Comparison of ENCODE assay signal across 21 cellular contexts in genomic region chr9:37915911-37916470, GRCh38. TPM values are rescaled to one million over a fixed set of nuclear protein-coding genes. Genes with fewer than 3 reads are reported as not detected.
DNase-seq lines count a peak whose midpoint lies in the region; ATAC-seq and TF ChIP-seq lines count a peak whose summit lies in the region.
"Had no signal": no experiment of that assay in that cellular context is flagged by ENCODE, and none has a peak within 500 bp of the region (broad histone marks: within the 10 kb centered on the region; RNA-seq: fewer than 3 reads in every experiment).

No MANE protein-coding gene starts in this region.

- H3K4me3 ChIP-seq in IMR-90 (ENCODE audit: insufficient read depth, low read depth, low read length) (no peak overlapping the region), skeletal muscle tissue (ENCODE audit: low read length in 3 of 3) (no peak overlapping the region)
- H3K4me3 ChIP-seq: psoas muscle had no signal

- H4K8ac ChIP-seq in IMR-90 (ENCODE audit: low read depth in 2 of 2, low read length in 2 of 2) = no peak overlapping the region

- no peak overlapping the region; the same call in 1 of the 2 replicates for H4K91ac ChIP-seq in IMR-90 (ENCODE audit: insufficient read depth, low read depth, low read length)

- H3K4me1 ChIP-seq in IMR-90 (ENCODE audit: control insufficient read depth, insufficient read depth, low read length) (peaks cover 14% of the 10 kb centered on the region), skeletal muscle tissue (ENCODE audit: control insufficient read depth in 3 of 3, insufficient read depth in 3 of 3, low read length in 3 of 3) (peaks cover 3 to 11% (median 10%) of the 10 kb centered on the region in 3 donors)

- H3K18ac ChIP-seq in IMR-90 (ENCODE audit: low read depth, low read length) = no peak overlapping the region

- no TSS peak for BruUV-seq in IMR-90 (replicated peaks; lab: Mats Ljungman, UMichigan)

- H3K14ac ChIP-seq in IMR-90 (replicated peaks; ENCODE audit: low read depth, low read length) = no peak overlapping the region

- no peak overlapping the region for H2BK120ac ChIP-seq in IMR-90 (ENCODE audit: low read depth, low read length)

- no peak overlapping the region for H3K56ac ChIP-seq in IMR-90 (ENCODE audit: extremely low read depth, insufficient read depth, low read length)

- no peak overlapping the region for H3K4me3 Mint-ChIP-seq in osteocyte (ENCODE audit: unreplicated experiment)
- H3K4me3 Mint-ChIP-seq: activated naive CD8-positive, alpha-beta T cell treated with anti-CD3 and anti-CD28 coated beads, Interleukin-2, amount 50 U/mL, for 24 hours; activated T-helper 17 cell treated with anti-CD3 and anti-CD28 coated beads, Interleukin-2, amount 50 U/mL, for 72 hours; CD4-positive, CD25-positive, alpha-beta regulatory T cell; natural killer cell treated with Interleukin-12 subunit alpha and Interleukin-12 subunit beta and Interleukin-15 and Interleukin-18, amount 100 ng/mL, for 72 hours had no signal

- WGBS in IMR-90 (ENCODE audit: extremely low coverage in 2 of 2, insufficient read length in 1 of 2), 2 experiments = 73% methylated on average over 3 of the region's 14 CpGs; no CpG with 5 or more reads in 1 of the 2 experiments

- H3K36me3 ChIP-seq in IMR-90 (ENCODE audit: control insufficient read depth, insufficient read depth, low read length) (peaks cover 44% of the 10 kb centered on the region), skeletal muscle tissue (ENCODE audit: control insufficient read depth in 3 of 3, insufficient read depth in 3 of 3, low read length in 3 of 3) (peaks cover 0 to 3% (median 2%) of the 10 kb centered on the region in 3 donors)

- H3K4ac ChIP-seq in IMR-90 (ENCODE audit: low read depth, low read length) = no peak overlapping the region

- no peak overlapping the region for H2BK5ac ChIP-seq in IMR-90 (ENCODE audit: low read depth, low read length, poor library complexity, severe bottlenecking)

- no peak overlapping the region for H2AFZ ChIP-seq in IMR-90 (replicated peaks; ENCODE audit: low read length, poor library complexity)

- H3K9me3 Mint-ChIP-seq in osteocyte (ENCODE audit: unreplicated experiment) = no peaks in the 10 kb centered on the region
- H3K9me3 Mint-ChIP-seq: activated naive CD8-positive, alpha-beta T cell treated with anti-CD3 and anti-CD28 coated beads, Interleukin-2, amount 50 U/mL, for 24 hours; activated T-helper 17 cell treated with anti-CD3 and anti-CD28 coated beads, Interleukin-2, amount 50 U/mL, for 72 hours; CD4-positive, CD25-positive, alpha-beta regulatory T cell; natural killer cell treated with Interleukin-12 subunit alpha and Interleukin-12 subunit beta and Interleukin-15 and Interleukin-18, amount 100 ng/mL, for 72 hours had no signal

- no peak for TF ChIP-seq RAD21 in IMR-90 (IDR thresholded peaks at IDR 0.05; ENCODE audit: low read length)

- no peak for TF ChIP-seq POLR2A in IMR-90 (IDR thresholded peaks at IDR 0.05; ENCODE audit: low read depth, low read length)

- H3K23ac ChIP-seq in IMR-90 (ENCODE audit: low read depth, low read length) = no peak overlapping the region

- H4K5ac ChIP-seq in IMR-90 (ENCODE audit: low read depth, low read length) = no peak overlapping the region

- CTCF ChIA-PET in IMR-90 (lab: Yijun Ruan, JAX) = no interaction called here

- H3K9me1 ChIP-seq in IMR-90 (ENCODE audit: insufficient read depth, low read length) = peaks cover 6% of the 10 kb centered on the region; the same call in 1 of the 2 replicates

- H3K27ac ChIP-seq in IMR-90 (ENCODE audit: insufficient read depth, low read length) (no peak overlapping the region), caudate nucleus (ENCODE audit: low read depth, low read length) (peak overlapping the region; percentile 86), skeletal muscle tissue (ENCODE audit: low read depth, low read length) (peak overlapping the region; percentile 78)
- H3K27ac ChIP-seq: psoas muscle had no signal

- POLR2A ChIA-PET in IMR-90 (lab: Charles Lee; ENCODE audit: unreplicated experiment) = interaction anchor here (0.6 kb wide), 1 partner anchor 116 kb away, joined by 3 read pairs; no protein-coding TSS in a partner anchor

- no peak for TF ChIP-seq CTCF in IMR-90 (conservative IDR thresholded peaks at IDR 0.05; ENCODE audit: low read depth, low read length)
- TF ChIP-seq CTCF in osteocyte (IDR thresholded peaks at IDR 0.05) = no peak

- no peak overlapping the region for H3K4me2 ChIP-seq in IMR-90 (ENCODE audit: low read depth, low read length)

- H3K27me3 Mint-ChIP-seq in osteocyte (ENCODE audit: unreplicated experiment) = no peaks in the 10 kb centered on the region
- H3K27me3 Mint-ChIP-seq: activated naive CD8-positive, alpha-beta T cell treated with anti-CD3 and anti-CD28 coated beads, Interleukin-2, amount 50 U/mL, for 24 hours; CD4-positive, CD25-positive, alpha-beta regulatory T cell; natural killer cell treated with Interleukin-12 subunit alpha and Interleukin-12 subunit beta and Interleukin-15 and Interleukin-18, amount 100 ng/mL, for 72 hours had no signal

- H2BK20ac ChIP-seq in IMR-90 (ENCODE audit: low read depth, low read length) = no peak overlapping the region

- H3K79me1 ChIP-seq in IMR-90 (ENCODE audit: low read depth in 1 of 2, low read length in 2 of 2) = peaks cover 17 to 55% of the 10 kb centered on the region in 2 experiments; a peak in 3 of 4 replicates

- no peak for ATAC-seq in IMR-90 (ENCODE audit: low read depth)
- no peak for ATAC-seq in left lobe of liver
- ATAC-seq: activated naive CD8-positive, alpha-beta T cell treated with anti-CD3 and anti-CD28 coated beads, Interleukin-2, amount 50 U/mL, for 24 hours; activated T-helper 17 cell treated with anti-CD3 and anti-CD28 coated beads, Interleukin-2, amount 50 U/mL, for 72 hours; psoas muscle had no signal

- in situ Hi-C loops in IMR-90 (cut with MboI; ENCODE audit: low sequenced_read_pairs) = no loop called here
- in situ Hi-C loops in ACHN (cut with HindIII; ENCODE audit: low pct_ligation_motif_present, low pct_unique_long_range_greater_than_20kb, low sequenced_read_pairs) = no loop called here

- H3K9me3 ChIP-seq in IMR-90 (ENCODE audit: control insufficient read depth, insufficient read depth, low read length) (no peaks in the 10 kb centered on the region), skeletal muscle tissue (ENCODE audit: control insufficient read depth in 3 of 3, low read length in 3 of 3) (no peaks in the 10 kb centered on the region)
- H3K9me3 ChIP-seq: psoas muscle had no signal

- H3K9ac ChIP-seq in IMR-90 (ENCODE audit: low read depth, low read length) = no peak overlapping the region
- no peak overlapping the region for H3K9ac ChIP-seq in skeletal muscle tissue (ENCODE audit: low read depth in 1 of 3, low read length in 3 of 3)

- peaks cover 8% of the 10 kb centered on the region for H4K20me1 ChIP-seq in IMR-90 (ENCODE audit: insufficient read depth, low read length)

- intact Hi-C loops in IMR-90 (cut with micrococcal nuclease) = no loop called here

- peak overlapping the region; percentile 9 for H2AK9ac ChIP-seq in IMR-90 (replicated peaks; ENCODE audit: low read depth, low read length, poor library complexity)

- no peak overlapping the region for H3K27ac Mint-ChIP-seq in osteocyte (ENCODE audit: unreplicated experiment)
- H3K27ac Mint-ChIP-seq: activated naive CD8-positive, alpha-beta T cell treated with anti-CD3 and anti-CD28 coated beads, Interleukin-2, amount 50 U/mL, for 24 hours; activated T-helper 17 cell treated with anti-CD3 and anti-CD28 coated beads, Interleukin-2, amount 50 U/mL, for 72 hours had no signal

- DNase-seq in IMR-90 (no peak), caudate nucleus (lab: John Stamatoyannopoulos, UW) (peak in 1 of 61 donors; percentile 29), left lobe of liver (ENCODE audit: low spot score) (peak; percentile 43), occipital lobe (lab: John Stamatoyannopoulos, UW) (no peak), DMS 273 treated with DMSO at 0.1 percent for 48 hours (lab: John Stamatoyannopoulos, UW) (no peak), osteocyte (ENCODE audit: extremely low spot score, unreplicated experiment) (no peak), ACHN (no peak)
- DNase-seq: activated CD4-positive, alpha-beta T cell treated with anti-CD3 and anti-CD28 coated beads for 48 hours; activated naive CD8-positive, alpha-beta T cell treated with anti-CD3 and anti-CD28 coated beads, Interleukin-2, amount 50 U/mL, for 24 hours; CD4-positive, CD25-positive, alpha-beta regulatory T cell; cortex of kidney; mesendoderm; MV-4-11; NCI-H187; NCI-H748 treated with DMSO at 0.1 percent for 48 hours; psoas muscle; stimulated activated CD4-positive, alpha-beta T cell treated with anti-CD3 and anti-CD28 coated beads, Interleukin-4, amount 100 ng/mL, for 4 hours; T-helper 1 cell had no signal

- H3K27me3 ChIP-seq in IMR-90 (ENCODE audit: control insufficient read depth, insufficient read depth, low read length) (no peaks in the 10 kb centered on the region), skeletal muscle tissue (ENCODE audit: control insufficient read depth in 3 of 3, insufficient read depth in 3 of 3, low read length in 3 of 3) (no peaks in the 10 kb centered on the region)

- H3K4me1 Mint-ChIP-seq in osteocyte (ENCODE audit: unreplicated experiment) = peaks cover 4% of the 10 kb centered on the region
- H3K4me1 Mint-ChIP-seq: activated naive CD8-positive, alpha-beta T cell treated with anti-CD3 and anti-CD28 coated beads, Interleukin-2, amount 50 U/mL, for 24 hours had no signal

- peaks cover 7% of the 10 kb centered on the region for H3K36me3 Mint-ChIP-seq in osteocyte (ENCODE audit: unreplicated experiment)
- H3K36me3 Mint-ChIP-seq: CD4-positive, CD25-positive, alpha-beta regulatory T cell; natural killer cell treated with Interleukin-12 subunit alpha and Interleukin-12 subunit beta and Interleukin-15 and Interleukin-18, amount 100 ng/mL, for 72 hours had no signal

- no peak overlapping the region for H2AK5ac ChIP-seq in IMR-90 (ENCODE audit: low read depth, low read length)

- dilution Hi-C loops in IMR-90 (cut with HindIII; ENCODE audit: low sequenced_read_pairs, unreplicated experiment) = loop anchor here (25.0 kb wide), 1 partner anchor 471 kb away; the partner anchor contains the start of gene ALDH1B1

- H2BK15ac ChIP-seq in IMR-90 (ENCODE audit: low read depth, low read length) = no peak overlapping the region

TF ChIP-seq in IMR-90, 13 proteins besides CTCF, POLR2A, EP300 and RAD21 (continues in another document):
- TF ChIP-seq MXI1 (IDR thresholded peaks at IDR 0.05; ENCODE audit: borderline replicate concordance, low read depth, low read length) (no peak), SMC3 (IDR thresholded peaks at IDR 0.05; ENCODE audit: low read depth, low read length) (no peak), MAZ (IDR thresholded peaks at IDR 0.05; ENCODE audit: borderline replicate concordance, low read depth, low read length) (no peak), RFX5 (IDR thresholded peaks at IDR 0.05; ENCODE audit: low read depth, low read length) (no peak), RCOR1 (IDR thresholded peaks at IDR 0.05; ENCODE audit: insufficient replicate concordance, low read length) (no peak)

RNA-seq across cellular contexts. Expression of gene SLC25A51, which starts 12.1 kb away (rescaled TPM):
- total RNA-seq in IMR-90 (2012; rRNA removed) (63.0 and 81.6 TPM in 2 replicates), left lobe of liver (5.6 TPM), skeletal muscle tissue (26.6 TPM), occipital lobe (121 TPM), osteocyte (37.5 and 43.2 TPM in 2 replicates)
- polyA plus RNA-seq in IMR-90 (2012; rRNA removed) = 10.6 and 14.1 TPM in 2 replicates
- 8.0 and 8.1 TPM in 2 replicates for polyA plus RNA-seq in IMR-90 (2012; cell fraction: cytosol; rRNA removed)
- 4.5 and 18.3 TPM in 2 replicates for polyA plus RNA-seq in IMR-90 (2012; cell fraction: nucleus; rRNA removed; ENCODE audit: low replicate concordance)
